Comparison of ENCODE assay signal across 15 cellular contexts in genomic region chr7:2959343-2959680, GRCh38.
DNase-seq lines count a peak whose midpoint lies in the region; ATAC-seq and TF ChIP-seq lines count a peak whose summit lies in the region.
"Had no signal": no experiment of that assay in that cellular context is flagged by ENCODE, and none has a peak within 500 bp of the region (broad histone marks: within the 10 kb centered on the region; RNA-seq: fewer than 3 reads in every experiment).

No MANE protein-coding gene starts in this region.

- H3K14ac ChIP-seq in trophoblast cell (ENCODE audit: low read length), result peak overlapping the region; percentile 42

- H3K27ac Mint-ChIP-seq in activated CD4-positive, alpha-beta T cell treated with anti-CD3 and anti-CD28 coated beads, Interleukin-2, amount 10 ng/mL, durations not matched to agents 7 days and 5 days, result peak overlapping the region; percentile 75
- peak overlapping the region; percentile 42 for H3K27ac Mint-ChIP-seq in activated naive CD8-positive, alpha-beta T cell treated with anti-CD3 and anti-CD28 coated beads, Interleukin-2, amount 50 U/mL, for 24 hours

- H3K4me3 Mint-ChIP-seq in activated CD4-positive, alpha-beta T cell treated with anti-CD3 and anti-CD28 coated beads, Interleukin-2, amount 10 ng/mL, durations not matched to agents 7 days and 5 days, result no peak overlapping the region
- H3K4me3 Mint-ChIP-seq in activated naive CD8-positive, alpha-beta T cell treated with anti-CD3 and anti-CD28 coated beads, Interleukin-2, amount 50 U/mL, for 24 hours, result no peak overlapping the region

- no peak overlapping the region for H3K4me3 ChIP-seq in trophoblast cell (ENCODE audit: low read depth, low read length)
- H3K4me3 ChIP-seq in gastrocnemius medialis, result no peak overlapping the region
- H3K4me3 ChIP-seq: lower lobe of right lung, prostate gland had no signal

- H3K27me3 Mint-ChIP-seq in activated CD4-positive, alpha-beta T cell treated with anti-CD3 and anti-CD28 coated beads, Interleukin-2, amount 10 ng/mL, durations not matched to agents 7 days and 5 days, result no peaks in the 10 kb centered on the region
- no peaks in the 10 kb centered on the region for H3K27me3 Mint-ChIP-seq in activated naive CD8-positive, alpha-beta T cell treated with anti-CD3 and anti-CD28 coated beads, Interleukin-2, amount 50 U/mL, for 24 hours

- WGBS in trophoblast cell (ENCODE audit: extremely low coverage, insufficient coverage, insufficient read length), result no CpG with 5 or more reads among the region's 9 CpGs

- H3K27me3 ChIP-seq in trophoblast cell (ENCODE audit: insufficient read depth, low read length) (no peaks in the 10 kb centered on the region), gastrocnemius medialis (peaks cover 0 to 6% (median 3%) of the 10 kb centered on the region in 3 donors)

- H3K9me3 Mint-ChIP-seq in activated CD4-positive, alpha-beta T cell treated with anti-CD3 and anti-CD28 coated beads, Interleukin-2, amount 10 ng/mL, durations not matched to agents 7 days and 5 days, result no peaks in the 10 kb centered on the region
- H3K9me3 Mint-ChIP-seq in activated naive CD8-positive, alpha-beta T cell treated with anti-CD3 and anti-CD28 coated beads, Interleukin-2, amount 50 U/mL, for 24 hours, result no peaks in the 10 kb centered on the region

- H3K36me3 Mint-ChIP-seq in activated CD4-positive, alpha-beta T cell treated with anti-CD3 and anti-CD28 coated beads, Interleukin-2, amount 10 ng/mL, durations not matched to agents 7 days and 5 days (ENCODE audit: low read depth), result peaks cover 63% of the 10 kb centered on the region
- H3K36me3 Mint-ChIP-seq in activated naive CD8-positive, alpha-beta T cell treated with anti-CD3 and anti-CD28 coated beads, Interleukin-2, amount 50 U/mL, for 24 hours (ENCODE audit: low read depth), result peaks cover 43% of the 10 kb centered on the region

- no peak overlapping the region for H3K4ac ChIP-seq in trophoblast cell (ENCODE audit: low read depth, low read length)

- no peak overlapping the region for H2BK5ac ChIP-seq in trophoblast cell (ENCODE audit: low read depth, low read length, poor library complexity)

- no peak overlapping the region for H3K23ac ChIP-seq in trophoblast cell (ENCODE audit: low read length)

- H2BK12ac ChIP-seq in trophoblast cell (ENCODE audit: low read length), result no peak overlapping the region

- H3K27ac ChIP-seq in KOPT-K1 (ENCODE audit: low read depth, low read length, poor library complexity, severe bottlenecking) (peak overlapping the region; percentile 37), trophoblast cell (ENCODE audit: low read depth, low read length) (no peak overlapping the region), gastrocnemius medialis (no peak overlapping the region)
- H3K27ac ChIP-seq: lower lobe of right lung, prostate gland, WERI-Rb-1 had no signal

- in situ Hi-C loops in gastrocnemius medialis (cut with MboI; ENCODE audit: low sequenced_read_pairs in 4 of 4), result no loop called here

- no peak overlapping the region for H2AFZ ChIP-seq in trophoblast cell (ENCODE audit: insufficient read depth, low read length, poor library complexity)

- H2BK120ac ChIP-seq in trophoblast cell (ENCODE audit: insufficient read depth, low read length, poor library complexity), result no peak overlapping the region

- CTCF ChIA-PET in activated CD4-positive, alpha-beta T cell treated with anti-CD3 and anti-CD28 coated beads, Interleukin-2, amount 10 ng/mL, durations not matched to agents 7 days and 5 days (lab: Charles Lee), result interaction anchor here (0.8 kb wide), 1 partner anchor 12 kb away, joined by 3 read pairs; no protein-coding TSS in a partner anchor
- CTCF ChIA-PET in HEK293T (lab: Yijun Ruan, JAX), result no interaction called here

- H3K36me3 ChIP-seq in KOPT-K1 (ENCODE audit: insufficient read depth, low read length) (peaks cover 24% of the 10 kb centered on the region; the same call in 1 of the 2 replicates), trophoblast cell (ENCODE audit: control insufficient read depth in 1 of 2, insufficient read depth in 2 of 2, low read length in 2 of 2) (no peaks in the 10 kb centered on the region), gastrocnemius medialis (no peaks in the 10 kb centered on the region)
- H3K36me3 ChIP-seq: lower lobe of right lung, prostate gland, WERI-Rb-1 had no signal

- no peak overlapping the region for H4K8ac ChIP-seq in trophoblast cell (ENCODE audit: low read depth, low read length)

- POLR2A ChIA-PET in activated CD4-positive, alpha-beta T cell treated with anti-CD3 and anti-CD28 coated beads, Interleukin-2, amount 10 ng/mL, durations not matched to agents 7 days and 5 days (lab: Charles Lee), result no interaction called here
- POLR2A ChIA-PET in HEK293T (lab: Yijun Ruan, JAX), result no interaction called here

- TF ChIP-seq POLR2A in gastrocnemius medialis (IDR thresholded peaks at IDR 0.05), result no peak

- intact Hi-C loops in gastrocnemius medialis (cut with DNase I; ENCODE audit: low total_unique reads), result no loop called here

- H4K91ac ChIP-seq in trophoblast cell (ENCODE audit: low read depth, low read length), result no peak overlapping the region

- ATAC-seq in activated naive CD8-positive, alpha-beta T cell treated with anti-CD3 and anti-CD28 coated beads, Interleukin-2, amount 50 U/mL, for 24 hours, result no peak
- no peak for ATAC-seq in gastrocnemius medialis
- ATAC-seq: lower lobe of right lung had no signal

- H3K4me1 ChIP-seq in trophoblast cell (ENCODE audit: control insufficient read depth in 1 of 2, insufficient read depth in 2 of 2, low read length in 2 of 2), result peaks cover 5 to 6% of the 10 kb centered on the region in 2 experiments
- H3K4me1 ChIP-seq in gastrocnemius medialis, result no peaks in the 10 kb centered on the region
- H3K4me1 ChIP-seq: lower lobe of right lung, prostate gland had no signal

- H2AK5ac ChIP-seq in trophoblast cell (ENCODE audit: low read length), result no peak overlapping the region

- H3K18ac ChIP-seq in trophoblast cell (ENCODE audit: low read length), result no peak overlapping the region

- peaks cover 3% of the 10 kb centered on the region for H3K79me1 ChIP-seq in trophoblast cell (ENCODE audit: low read length)

- no peak overlapping the region for H3K4me2 ChIP-seq in trophoblast cell (ENCODE audit: low read length)

- H3K79me2 ChIP-seq in trophoblast cell (ENCODE audit: control insufficient read depth, insufficient read depth, low read length, poor library complexity), result no peaks in the 10 kb centered on the region

- no peak overlapping the region for H4K12ac ChIP-seq in trophoblast cell (ENCODE audit: low read depth, low read length)

- H3K9ac ChIP-seq in trophoblast cell (ENCODE audit: low read length), result no peak overlapping the region

- DNase-seq in activated CD4-positive, alpha-beta T cell treated with anti-CD3 and anti-CD28 coated beads, Interleukin-2, amount 10 ng/mL, durations not matched to agents 7 days and 5 days, result no peak
- DNase-seq in activated CD4-positive, alpha-beta T cell treated with anti-CD3 and anti-CD28 coated beads, Interleukin-2, amount 50 U/mL, for 1 hour, result no peak
- DNase-seq in activated naive CD8-positive, alpha-beta T cell treated with anti-CD3 and anti-CD28 coated beads, Interleukin-2, amount 50 U/mL, for 24 hours, result no peak
- no peak for DNase-seq in trophoblast cell
- no peak for DNase-seq in HEK293T (ENCODE audit: extremely low spot score)
- no peak for DNase-seq in cerebellum (ENCODE audit: low spot score)
- no peak for DNase-seq in gastrocnemius medialis
- DNase-seq: erythroblast; lower lobe of right lung; NCI-H2081; NCI-H524; stimulated activated CD4-positive, alpha-beta T cell treated with anti-CD3 and anti-CD28 coated beads, Interleukin-12 subunit alpha, Interleukin-12 subunit beta, amount 100 ng/mL, for 4 hours; WERI-Rb-1 had no signal

- H3K9me3 ChIP-seq in KOPT-K1 (ENCODE audit: insufficient read depth, low read length, poor library complexity, severe bottlenecking) (no peaks in the 10 kb centered on the region), trophoblast cell (ENCODE audit: insufficient read depth, low read depth, low read length) (no peaks in the 10 kb centered on the region), gastrocnemius medialis (no peaks in the 10 kb centered on the region)
- H3K9me3 ChIP-seq: lower lobe of right lung, prostate gland had no signal

- TF ChIP-seq CTCF in gastrocnemius medialis (IDR thresholded peaks at IDR 0.05 in 4 of 5, conservative IDR thresholded peaks at IDR 0.05 in 1 of 5), result no peak

- H3K4me1 Mint-ChIP-seq in activated CD4-positive, alpha-beta T cell treated with anti-CD3 and anti-CD28 coated beads, Interleukin-2, amount 10 ng/mL, durations not matched to agents 7 days and 5 days, result peaks cover 75% of the 10 kb centered on the region
- H3K4me1 Mint-ChIP-seq in activated naive CD8-positive, alpha-beta T cell treated with anti-CD3 and anti-CD28 coated beads, Interleukin-2, amount 50 U/mL, for 24 hours, result peaks cover 75% of the 10 kb centered on the region

TF ChIP-seq in HEK293T, 16 proteins besides CTCF, POLR2A, EP300 and RAD21:
- TF ChIP-seq BHLHE40 (IDR thresholded peaks at IDR 0.05; ENCODE audit: borderline replicate concordance) (no peak), LEF1 (IDR thresholded peaks at IDR 0.05; ENCODE audit: borderline replicate concordance) (no peak), ZNF384 (IDR thresholded peaks at IDR 0.05) (no peak), HDGF (IDR thresholded peaks at IDR 0.05; ENCODE audit: borderline replicate concordance) (no peak), TARDBP (IDR thresholded peaks at IDR 0.05) (no peak), NFRKB (IDR thresholded peaks at IDR 0.05) (no peak), FOXK2 (IDR thresholded peaks at IDR 0.05) (no peak), SP1 (IDR thresholded peaks at IDR 0.05) (no peak), FOXM1 (IDR thresholded peaks at IDR 0.05; ENCODE audit: borderline replicate concordance) (no peak)
TF ChIP-seq in HEK293T: peak in this region for 0.
